Comparison of ENCODE assay signal across 28 cellular contexts in the genomic region with DNA sequence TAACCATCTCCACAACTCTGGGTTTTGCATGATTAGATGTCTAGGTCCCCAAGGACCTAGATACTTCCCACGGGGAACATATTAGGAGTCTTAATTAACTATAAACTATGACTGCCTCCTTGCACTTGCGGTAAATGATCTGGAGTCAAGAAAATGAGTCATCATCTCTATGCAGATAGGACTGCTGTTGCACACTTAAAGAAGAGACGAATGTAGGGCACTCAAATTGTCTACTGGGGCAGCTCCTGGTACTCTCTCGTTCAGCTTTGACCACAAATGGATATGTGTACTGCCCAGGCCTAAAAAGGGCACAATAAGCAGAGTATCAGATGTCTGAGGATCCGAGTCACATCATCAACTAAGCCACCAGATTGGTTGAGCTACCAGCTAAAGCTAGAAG.
A peak's percentile ranks its signal among the peaks of the same experiment; 100 is the strongest.
DNase-seq lines count a peak whose midpoint lies in the region; ATAC-seq and TF ChIP-seq lines count a peak whose summit lies in the region.
"Had no signal": no experiment of that assay in that cellular context is flagged by ENCODE, and none has a peak within 500 bp of the region (broad histone marks: within the 10 kb centered on the region; RNA-seq: fewer than 3 reads in every experiment).

No MANE protein-coding gene starts in this region.

- H3K9me3 ChIP-seq in adipocyte (ENCODE audit: control insufficient read depth, low read length), result no peaks in the 10 kb centered on the region
- H3K9me3 ChIP-seq in right atrium auricular region, result no peaks in the 10 kb centered on the region
- H3K9me3 ChIP-seq: body of pancreas, prostate gland had no signal

- H3K9me3 Mint-ChIP-seq in activated CD4-positive, alpha-beta memory T cell treated with anti-CD3 and anti-CD28 coated beads, Interleukin-2, amount 10 ng/mL, durations not matched to agents 7 days and 5 days, result peaks cover 14% of the 10 kb centered on the region

- no peaks in the 10 kb centered on the region for H3K36me3 Mint-ChIP-seq in activated CD4-positive, alpha-beta memory T cell treated with anti-CD3 and anti-CD28 coated beads, Interleukin-2, amount 10 ng/mL, durations not matched to agents 7 days and 5 days (ENCODE audit: low read depth)
- H3K36me3 Mint-ChIP-seq: stimulated activated naive B cell treated with anti-CD40 and anti-IgM and Interleukin-4, amounts not matched to agents 10 μg/mL and 1 μg/mL and 100 μg/mL, for 72 hours had no signal

- ATAC-seq in HG03571 (IDR thresholded peaks at IDR 0.05; ENCODE audit: unreplicated experiment), result no peak
- ATAC-seq: activated naive CD8-positive, alpha-beta T cell treated with anti-CD3 and anti-CD28 coated beads, Interleukin-2, amount 50 U/mL, for 24 hours; body of pancreas; HepG2; left lobe of liver; Right ventricle myocardium inferior; stimulated activated naive B cell treated with anti-CD40 and anti-IgM and Interleukin-4, amounts not matched to agents 10 μg/mL and 1 μg/mL and 100 μg/mL, for 72 hours had no signal

- no peak overlapping the region for H3K27ac ChIP-seq in right atrium auricular region
- H3K27ac ChIP-seq: body of pancreas, prostate gland, sigmoid colon, suprapubic skin had no signal

- H3K4me1 Mint-ChIP-seq in activated CD4-positive, alpha-beta memory T cell treated with anti-CD3 and anti-CD28 coated beads, Interleukin-2, amount 10 ng/mL, durations not matched to agents 7 days and 5 days, result no peaks in the 10 kb centered on the region
- H3K4me1 Mint-ChIP-seq: activated naive CD8-positive, alpha-beta T cell treated with anti-CD3 and anti-CD28 coated beads, Interleukin-2, amount 50 U/mL, for 24 hours; stimulated activated naive B cell treated with anti-CD40 and anti-IgM and Interleukin-4, amounts not matched to agents 10 μg/mL and 1 μg/mL and 100 μg/mL, for 72 hours had no signal

- no peak overlapping the region for H3K4me3 ChIP-seq in adipocyte (ENCODE audit: low read length)
- H3K4me3 ChIP-seq in right atrium auricular region, result no peak overlapping the region
- H3K4me3 ChIP-seq: body of pancreas, prostate gland, sigmoid colon, suprapubic skin had no signal

- H3K9ac ChIP-seq in adipocyte (ENCODE audit: low read length), result no peak overlapping the region

- CTCF ChIA-PET in activated CD4-positive, alpha-beta memory T cell treated with anti-CD3 and anti-CD28 coated beads, Interleukin-2, amount 10 ng/mL, durations not matched to agents 7 days and 5 days (lab: Charles Lee), result no interaction called here

- no peaks in the 10 kb centered on the region for H3K27me3 Mint-ChIP-seq in activated CD4-positive, alpha-beta memory T cell treated with anti-CD3 and anti-CD28 coated beads, Interleukin-2, amount 10 ng/mL, durations not matched to agents 7 days and 5 days
- H3K27me3 Mint-ChIP-seq: activated naive CD8-positive, alpha-beta T cell treated with anti-CD3 and anti-CD28 coated beads, Interleukin-2, amount 50 U/mL, for 24 hours; activated T-cell treated with anti-CD3 and anti-CD28 coated beads, Interleukin-2, amount 50 U/mL, for 24 hours; stimulated activated naive B cell treated with anti-CD40 and anti-IgM and Interleukin-4, amounts not matched to agents 10 μg/mL and 1 μg/mL and 100 μg/mL, for 72 hours had no signal

- H3K36me3 ChIP-seq in adipocyte (ENCODE audit: control insufficient read depth, insufficient read depth, low read length, severe bottlenecking) (no peaks in the 10 kb centered on the region), right atrium auricular region (no peaks in the 10 kb centered on the region)
- H3K36me3 ChIP-seq: prostate gland, sigmoid colon, suprapubic skin had no signal

- H3K27me3 ChIP-seq in adipocyte (replicated peaks; ENCODE audit: control insufficient read depth, insufficient read depth, low read length) (no peaks in the 10 kb centered on the region), right atrium auricular region (no peaks in the 10 kb centered on the region)
- H3K27me3 ChIP-seq: body of pancreas, sigmoid colon, suprapubic skin had no signal

- no peak for TF ChIP-seq CTCF in right atrium auricular region (IDR thresholded peaks at IDR 0.05)

- POLR2A ChIA-PET in activated CD4-positive, alpha-beta memory T cell treated with anti-CD3 and anti-CD28 coated beads, Interleukin-2, amount 10 ng/mL, durations not matched to agents 7 days and 5 days (lab: Charles Lee), result no interaction called here

- no peak overlapping the region for H3K4me3 Mint-ChIP-seq in activated CD4-positive, alpha-beta memory T cell treated with anti-CD3 and anti-CD28 coated beads, Interleukin-2, amount 10 ng/mL, durations not matched to agents 7 days and 5 days
- H3K4me3 Mint-ChIP-seq: activated naive CD8-positive, alpha-beta T cell treated with anti-CD3 and anti-CD28 coated beads, Interleukin-2, amount 50 U/mL, for 24 hours; activated T-cell treated with anti-CD3 and anti-CD28 coated beads, Interleukin-2, amount 50 U/mL, for 24 hours; stimulated activated naive B cell treated with anti-CD40 and anti-IgM and Interleukin-4, amounts not matched to agents 10 μg/mL and 1 μg/mL and 100 μg/mL, for 72 hours had no signal

- H3K4me1 ChIP-seq in adipocyte (ENCODE audit: control insufficient read depth, insufficient read depth, low read length) (no peaks in the 10 kb centered on the region), right atrium auricular region (no peaks in the 10 kb centered on the region)
- H3K4me1 ChIP-seq: body of pancreas, prostate gland, sigmoid colon, suprapubic skin had no signal

- DNase-seq in A172 (ENCODE audit: low spot score) (peak; percentile 31), HS-27A (ENCODE audit: low read depth) (peak; percentile 9), NOMO-1 treated with DMSO at 0.1 percent for 48 hours (lab: John Stamatoyannopoulos, UW; ENCODE audit: unreplicated experiment) (peak; percentile 33), adipocyte (ENCODE audit: low read depth) (peak; percentile 4), erythroblast (lab: John Stamatoyannopoulos, UW) (no peak), right atrium auricular region (ENCODE audit: low spot score) (no peak)
- DNase-seq in activated CD4-positive, alpha-beta memory T cell treated with anti-CD3 and anti-CD28 coated beads, Interleukin-2, amount 10 ng/mL, durations not matched to agents 7 days and 5 days, result no peak
- DNase-seq: activated CD4-positive, alpha-beta T cell treated with anti-CD3 and anti-CD28 coated beads for 4 hours; activated naive CD8-positive, alpha-beta T cell treated with anti-CD3 and anti-CD28 coated beads, Interleukin-2, amount 50 U/mL, for 24 hours; activated T-cell treated with anti-CD3 and anti-CD28 coated beads, Interleukin-2, amount 50 U/mL, for 24 hours; body of pancreas; cerebellar nuclear complex; DMS79; H7; Kasumi-1; mesendoderm; NCI-H1105; NCI-H2029; NCI-H524 treated with DMSO at 0.1 percent for 48 hours; sigmoid colon; stimulated activated naive B cell treated with anti-CD40 and anti-IgM and Interleukin-4, amounts not matched to agents 10 μg/mL and 1 μg/mL and 100 μg/mL, for 72 hours; T-helper 2 cell had no signal

- no peak overlapping the region for H3K27ac Mint-ChIP-seq in activated CD4-positive, alpha-beta memory T cell treated with anti-CD3 and anti-CD28 coated beads, Interleukin-2, amount 10 ng/mL, durations not matched to agents 7 days and 5 days
- H3K27ac Mint-ChIP-seq: activated naive CD8-positive, alpha-beta T cell treated with anti-CD3 and anti-CD28 coated beads, Interleukin-2, amount 50 U/mL, for 24 hours; activated T-cell treated with anti-CD3 and anti-CD28 coated beads, Interleukin-2, amount 50 U/mL, for 24 hours; stimulated activated naive B cell treated with anti-CD40 and anti-IgM and Interleukin-4, amounts not matched to agents 10 μg/mL and 1 μg/mL and 100 μg/mL, for 72 hours had no signal

- no peak for TF ChIP-seq POLR2A in erythroblast (IDR thresholded peaks at IDR 0.05; ENCODE audit: low read length)

Comparison
In these comparisons a context has a peak if more than half of its experiments do, and no peak if none do; other contexts are left out.
1. DNase-seq: peak in A172 (single experiment), HS-27A (single experiment), NOMO-1 treated with DMSO at 0.1 percent for 48 hours (single experiment) and adipocyte (single experiment); none in activated CD4-positive, alpha-beta memory T cell treated with anti-CD3 and anti-CD28 coated beads, Interleukin-2, amount 10 ng/mL, durations not matched to agents 7 days and 5 days (single experiment), erythroblast (0 of 2) and right atrium auricular region (single experiment).